ENCODE assay signal across 16 cellular contexts in the genomic region with DNA sequence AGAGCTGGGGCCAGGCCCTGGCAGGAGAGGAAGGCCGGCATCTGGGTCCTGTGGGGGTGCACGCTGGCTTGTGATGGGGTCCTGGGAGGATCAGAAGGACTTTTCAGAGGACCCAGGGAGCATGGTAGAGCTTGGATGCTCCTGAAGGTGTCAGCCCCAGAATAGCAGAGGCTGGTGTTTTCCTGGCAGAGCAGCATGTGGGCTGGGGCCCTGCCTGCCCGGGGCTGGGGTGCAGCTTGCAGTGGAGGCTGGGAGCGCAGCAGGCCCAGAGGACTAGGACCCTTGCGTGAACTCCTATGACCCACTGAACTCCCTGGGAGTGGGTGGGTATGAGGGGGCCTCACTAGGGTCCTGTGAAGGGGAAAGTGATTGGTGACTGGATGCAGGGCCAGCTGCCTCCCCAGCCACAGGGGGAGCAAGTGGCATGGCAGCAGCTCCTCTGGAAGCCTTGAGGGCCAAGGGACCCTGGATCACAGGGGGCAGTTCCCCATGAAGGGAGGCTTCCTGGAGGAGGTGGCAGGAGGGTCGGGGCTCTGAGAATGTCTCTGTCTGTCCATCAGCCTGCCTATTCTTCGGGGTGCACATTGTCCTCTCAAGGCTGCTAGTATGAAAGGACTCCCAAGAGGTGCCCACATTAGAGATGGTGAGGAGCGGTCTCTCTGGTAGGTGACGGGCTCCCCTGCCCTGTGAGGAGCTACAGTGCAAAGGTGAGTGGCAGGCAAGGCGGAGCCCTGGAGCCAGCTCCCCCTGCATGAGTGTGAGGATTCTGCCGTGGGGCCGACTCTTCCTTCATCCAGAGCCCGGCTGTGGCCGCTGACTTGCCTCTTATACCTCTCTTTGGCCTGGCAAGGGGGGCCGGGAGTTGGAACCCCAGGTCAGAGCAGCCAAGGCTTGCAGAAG.
DNase-seq lines count a peak whose midpoint lies in the region; ATAC-seq, FAIRE-seq and TF ChIP-seq lines count a peak whose summit lies in the region.
"Had no signal": no experiment of that assay in that cellular context is flagged by ENCODE, and none has a peak within 500 bp of the region (broad histone marks: within the 10 kb centered on the region; RNA-seq: fewer than 3 reads in every experiment).

No MANE protein-coding gene starts in this region.

- no peak overlapping the region for H3K27ac Mint-ChIP-seq in activated naive CD8-positive, alpha-beta T cell treated with anti-CD3 and anti-CD28 coated beads, Interleukin-2, amount 10 ng/mL, durations not matched to agents 7 days and 5 days
- no peak overlapping the region for H3K27ac Mint-ChIP-seq in activated naive CD8-positive, alpha-beta T cell treated with anti-CD3 and anti-CD28 coated beads for 36 hours
- no peak overlapping the region for H3K27ac Mint-ChIP-seq in nephron progenitor cell

- no peaks in the 10 kb centered on the region for H3K79me2 ChIP-seq in K562 (ENCODE audit: control insufficient read depth, insufficient read depth, low read length)

- H3K27me3 Mint-ChIP-seq in activated naive CD8-positive, alpha-beta T cell treated with anti-CD3 and anti-CD28 coated beads, Interleukin-2, amount 10 ng/mL, durations not matched to agents 7 days and 5 days = no peaks in the 10 kb centered on the region
- H3K27me3 Mint-ChIP-seq in activated naive CD8-positive, alpha-beta T cell treated with anti-CD3 and anti-CD28 coated beads for 36 hours = peaks cover 4% of the 10 kb centered on the region
- peaks cover 42% of the 10 kb centered on the region for H3K27me3 Mint-ChIP-seq in nephron progenitor cell (ENCODE audit: low read depth, poor library complexity)

- H3K9ac ChIP-seq in K562 (ENCODE audit: insufficient read depth in 1 of 2, low read depth in 2 of 2, low read length in 2 of 2) = no peak overlapping the region
- H3K9ac ChIP-seq: BLaER1 treated with 17β-estradiol and CSF1 and Interleukin-3, amounts not matched to agents 10 nM and 100 nM had no signal

- POLR2A ChIA-PET in activated naive CD8-positive, alpha-beta T cell treated with anti-CD3 and anti-CD28 coated beads, Interleukin-2, amount 10 ng/mL, durations not matched to agents 7 days and 5 days (lab: Charles Lee) = no interaction called here
- POLR2A ChIA-PET in K562 (lab: Yijun Ruan, JAX) = interaction anchor here (0.6 to 0.9 kb wide), 3 partner anchors 9 to 105 kb away, joined by 3 to 5 read pairs (median 4); no protein-coding TSS in a partner anchor

- H3K27me3 ChIP-seq in K562 (ENCODE audit: control insufficient read depth in 2 of 2, insufficient read depth in 2 of 2, low read length in 2 of 2) (peaks cover 8 to 66% of the 10 kb centered on the region in 2 experiments; a peak in 4 of 5 replicates), spleen (replicated peaks in 1 of 7) (peaks cover 0 to 22% (median 0%) of the 10 kb centered on the region in 7 donors)
- H3K27me3 ChIP-seq: BLaER1 treated with 17β-estradiol and CSF1 and Interleukin-3, amounts not matched to agents 10 nM and 100 nM had no signal

- H3K4me1 ChIP-seq in K562 (replicated peaks in 1 of 2; ENCODE audit: control insufficient read depth in 2 of 2, insufficient read depth in 2 of 2, low read length in 2 of 2) (no peaks in the 10 kb centered on the region), spleen (no peaks in the 10 kb centered on the region)

- intact Hi-C loops in K562 (cut with micrococcal nuclease) = no loop called here
- intact Hi-C loops in spleen (cut with DNase I; ENCODE audit: low total_unique reads) = no loop called here

- no peaks in the 10 kb centered on the region for H3K36me3 Mint-ChIP-seq in activated naive CD8-positive, alpha-beta T cell treated with anti-CD3 and anti-CD28 coated beads, Interleukin-2, amount 10 ng/mL, durations not matched to agents 7 days and 5 days
- no peaks in the 10 kb centered on the region for H3K36me3 Mint-ChIP-seq in activated naive CD8-positive, alpha-beta T cell treated with anti-CD3 and anti-CD28 coated beads for 36 hours
- H3K36me3 Mint-ChIP-seq in nephron progenitor cell (ENCODE audit: low read depth) = no peaks in the 10 kb centered on the region

- WGBS in K562 (ENCODE audit: insufficient coverage, low coverage, missing lambda C conversion rate) = 1% methylated on average over 15 of the region's 15 CpGs
- 72 to 85% (median 75%) methylated on average over 12 to 15 of the region's 15 CpGs for WGBS in spleen, 5 donors

- H3K9me1 ChIP-seq in K562 (ENCODE audit: control insufficient read depth, insufficient read depth, low read length) = no peaks in the 10 kb centered on the region

- no peak overlapping the region for H2AFZ ChIP-seq in K562 (ENCODE audit: low read depth, low read length)

- H3K9me3 ChIP-seq in K562 (replicated peaks; ENCODE audit: control insufficient read depth, insufficient read depth, low read depth, low read length) (no peaks in the 10 kb centered on the region), spleen (no peaks in the 10 kb centered on the region)
- H3K9me3 ChIP-seq: BLaER1 treated with 17β-estradiol and CSF1 and Interleukin-3, amounts not matched to agents 10 nM and 100 nM had no signal

- in situ Hi-C loops in K562 (cut with MboI) = no loop called here

- H3K4me2 ChIP-seq in K562 (ENCODE audit: insufficient read depth, low read length) = no peak overlapping the region
- H3K4me2 ChIP-seq: BLaER1 treated with 17β-estradiol and CSF1 and Interleukin-3, amounts not matched to agents 10 nM and 100 nM had no signal

- H3K4me3 Mint-ChIP-seq in activated naive CD8-positive, alpha-beta T cell treated with anti-CD3 and anti-CD28 coated beads, Interleukin-2, amount 10 ng/mL, durations not matched to agents 7 days and 5 days = no peak overlapping the region
- H3K4me3 Mint-ChIP-seq in activated naive CD8-positive, alpha-beta T cell treated with anti-CD3 and anti-CD28 coated beads for 36 hours = no peak overlapping the region
- H3K4me3 Mint-ChIP-seq in nephron progenitor cell = peak overlapping the region; percentile 50
- H3K4me3 Mint-ChIP-seq: H9 had no signal

- H3K27ac ChIP-seq in K562 (ENCODE audit: extremely low read depth, low read depth, low read length) = no peak overlapping the region
- H3K27ac ChIP-seq in spleen = no peak overlapping the region
- H3K27ac ChIP-seq: BLaER1 treated with 17β-estradiol and CSF1 and Interleukin-3, amounts not matched to agents 10 nM and 100 nM had no signal

- peaks cover 13% of the 10 kb centered on the region; the same call in 1 of the 2 replicates for H4K20me1 ChIP-seq in K562 (replicated peaks; ENCODE audit: control insufficient read depth, insufficient read depth, low read length)
- H4K20me1 ChIP-seq: BLaER1 treated with 17β-estradiol and CSF1 and Interleukin-3, amounts not matched to agents 10 nM and 100 nM had no signal

- no peak for TF ChIP-seq EP300 in K562 (IDR thresholded peaks at IDR 0.05; ENCODE audit: low read length)

- H3K4me3 ChIP-seq in K562 (no peak overlapping the region), spleen (no peak overlapping the region)
- H3K4me3 ChIP-seq: BLaER1 treated with 17β-estradiol and CSF1 and Interleukin-3, amounts not matched to agents 10 nM and 100 nM had no signal

- TF ChIP-seq CTCF in K562 (IDR thresholded peaks at IDR 0.05 in 2 of 3, conservative IDR thresholded peaks at IDR 0.05 in 1 of 3; ENCODE audit: insufficient read depth in 2 of 3, low read depth in 1 of 3, low read length in 3 of 3) (no peak), nephron progenitor cell (IDR thresholded peaks at IDR 0.05) (no peak), spleen (IDR thresholded peaks at IDR 0.05 in 8 of 11, conservative IDR thresholded peaks at IDR 0.05 in 3 of 11) (no peak)

- BruUV-seq in K562 (replicated peaks; lab: Mats Ljungman, UMichigan) = no TSS peak

- DNase-seq in activated naive CD8-positive, alpha-beta T cell treated with anti-CD3 and anti-CD28 coated beads, Interleukin-2, amount 10 ng/mL, durations not matched to agents 7 days and 5 days = peak; percentile 11
- no peak for DNase-seq in activated naive CD8-positive, alpha-beta T cell treated with anti-CD3 and anti-CD28 coated beads for 36 hours
- DNase-seq in K562 (ENCODE audit: extremely low read depth in 1 of 4, low spot score in 3 of 4) (no peak), nephron progenitor cell (no peak), spleen (peak; percentile 57), medulla oblongata (ENCODE audit: extremely low spot score) (no peak)
- DNase-seq: 8988T, EL, H9, NCI-H187 treated with DMSO at 0.1 percent for 48 hours, NCI-H446, NCI-H774 had no signal

- CTCF ChIA-PET in K562 (lab: Yijun Ruan, JAX; ENCODE audit: low intra/inter-chr PET ratio) = no interaction called here

- FAIRE-seq in K562 (lab: Jason Lieb, UNC) = no peak

- ATAC-seq in activated naive CD8-positive, alpha-beta T cell treated with anti-CD3 and anti-CD28 coated beads, Interleukin-2, amount 10 ng/mL, durations not matched to agents 7 days and 5 days (ENCODE audit: low read depth) = no peak
- ATAC-seq in K562 (no peak), GM21576 (IDR thresholded peaks at IDR 0.05; ENCODE audit: unreplicated experiment) (no peak), GM18867 (IDR thresholded peaks at IDR 0.05; ENCODE audit: unreplicated experiment) (no peak)
- ATAC-seq: Panc1 had no signal

- no peaks in the 10 kb centered on the region for H3K36me3 ChIP-seq in K562 (ENCODE audit: control insufficient read depth, insufficient read depth, low read length)
- H3K36me3 ChIP-seq in spleen = no peaks in the 10 kb centered on the region
- H3K36me3 ChIP-seq: BLaER1 treated with 17β-estradiol and CSF1 and Interleukin-3, amounts not matched to agents 10 nM and 100 nM had no signal

- no peaks in the 10 kb centered on the region for H3K4me1 Mint-ChIP-seq in activated naive CD8-positive, alpha-beta T cell treated with anti-CD3 and anti-CD28 coated beads, Interleukin-2, amount 10 ng/mL, durations not matched to agents 7 days and 5 days
- H3K4me1 Mint-ChIP-seq in activated naive CD8-positive, alpha-beta T cell treated with anti-CD3 and anti-CD28 coated beads for 36 hours = no peaks in the 10 kb centered on the region
- H3K4me1 Mint-ChIP-seq in nephron progenitor cell = peaks cover 56% of the 10 kb centered on the region

- H3K9me3 Mint-ChIP-seq in activated naive CD8-positive, alpha-beta T cell treated with anti-CD3 and anti-CD28 coated beads, Interleukin-2, amount 10 ng/mL, durations not matched to agents 7 days and 5 days = no peaks in the 10 kb centered on the region
- H3K9me3 Mint-ChIP-seq in activated naive CD8-positive, alpha-beta T cell treated with anti-CD3 and anti-CD28 coated beads for 36 hours = no peaks in the 10 kb centered on the region
- H3K9me3 Mint-ChIP-seq in nephron progenitor cell = peaks cover 14% of the 10 kb centered on the region

- TF ChIP-seq POLR2A in K562 (conservative IDR thresholded peaks at IDR 0.05) (no peak), spleen (IDR thresholded peaks at IDR 0.05) (no peak)

- no peak for TF ChIP-seq RAD21 in K562 (CRISPR knock-in tag; conservative IDR thresholded peaks at IDR 0.05 in 1 of 2, IDR thresholded peaks at IDR 0.05 in 1 of 2)

TF ChIP-seq in K562, 482 proteins besides CTCF, POLR2A, EP300 and RAD21:
- no peak for TF ChIP-seq PHB (CRISPR knock-in tag; IDR thresholded peaks at IDR 0.05)
- no peak for TF ChIP-seq TRIM28 (IDR thresholded peaks at IDR 0.05)
- TF ChIP-seq ZNF347 (CRISPR knock-in tag; IDR thresholded peaks at IDR 0.05; ENCODE audit: low read depth) = no peak
- TF ChIP-seq ZFP36 (IDR thresholded peaks at IDR 0.05; ENCODE audit: low read depth, low read length, partially characterized antibody) = peak; percentile 56
- TF ChIP-seq MCM7 (IDR thresholded peaks at IDR 0.05) = no peak
- no peak for TF ChIP-seq BRCA1 (IDR thresholded peaks at IDR 0.05)
- TF ChIP-seq BRCA1 (CRISPR knock-in tag; IDR thresholded peaks at IDR 0.05) = no peak

Comparison
In these comparisons a context has a peak if more than half of its experiments do, and no peak if none do; other contexts are left out.
1. DNase-seq: peak in activated naive CD8-positive, alpha-beta T cell treated with anti-CD3 and anti-CD28 coated beads, Interleukin-2, amount 10 ng/mL, durations not matched to agents 7 days and 5 days (single experiment) and spleen (single experiment); none in activated naive CD8-positive, alpha-beta T cell treated with anti-CD3 and anti-CD28 coated beads for 36 hours (single experiment), K562 (0 of 4), nephron progenitor cell (single experiment) and medulla oblongata (single experiment).